Comparison of ENCODE assay signal across 24 cellular contexts in the genomic region with DNA sequence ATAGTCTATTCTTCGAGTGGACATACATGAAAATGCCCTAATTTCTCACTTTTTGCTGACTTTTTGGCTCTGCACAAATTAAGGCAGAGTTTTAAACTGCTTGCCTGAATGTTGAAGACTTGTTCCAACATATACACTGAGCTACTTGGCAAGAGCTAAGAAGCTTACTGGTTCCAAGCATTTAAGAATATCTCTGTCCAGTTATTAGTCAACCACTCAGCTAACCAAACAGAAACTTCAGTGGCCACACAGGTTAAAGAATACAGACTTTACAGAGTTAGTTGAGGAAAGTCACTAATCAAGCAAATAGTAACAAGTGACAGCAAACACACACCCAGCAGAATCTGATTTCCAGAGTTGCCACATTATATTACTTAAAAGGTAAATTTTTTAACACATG.
"Had no signal": no experiment of that assay in that cellular context is flagged by ENCODE, and none has a peak within 500 bp of the region (broad histone marks: within the 10 kb centered on the region; RNA-seq: fewer than 3 reads in every experiment).

No MANE protein-coding gene starts in this region.

- DNase-seq: activated CD4-positive, CD25-positive, alpha-beta regulatory T cell treated with anti-CD3 and anti-CD28 coated beads, Interleukin-2, amount 50 U/mL, for 72 hours; activated T-cell treated with anti-CD3 and anti-CD28 coated beads, Interleukin-2, amount 50 U/mL, for 1 hour; adrenal gland; central memory CD4-positive, alpha-beta T cell; effector memory CD4-positive, alpha-beta T cell; glutamatergic neuron; immature natural killer cell; naive thymus-derived CD8-positive, alpha-beta T cell; spleen; stimulated activated CD4-positive, alpha-beta T cell treated with anti-CD3 and anti-CD28 coated beads, Interleukin-4, amount 100 ng/mL, for 1 hour; stimulated activated naive CD4-positive, alpha-beta T cell; testis; trophoblast cell; uterus had no signal

- ATAC-seq: activated naive CD4-positive, alpha-beta T cell treated with anti-CD3 and anti-CD28 coated beads, Interleukin-2, amount 50 U/mL, for 72 hours; esophagus mucosa; left lobe of liver; naive thymus-derived CD8-positive, alpha-beta T cell had no signal

- FAIRE-seq: endothelial cell of umbilical vein had no signal

- H3K27ac Mint-ChIP-seq: activated naive CD4-positive, alpha-beta T cell treated with anti-CD3 and anti-CD28 coated beads, Interleukin-2, amount 50 U/mL, for 72 hours; immature natural killer cell; naive thymus-derived CD8-positive, alpha-beta T cell; neural progenitor cell; progenitor cell of endocrine pancreas had no signal

- H3K27ac ChIP-seq: adrenal gland, ascending aorta, hepatocyte, neural progenitor cell, spleen, testis, uterus, VCaP had no signal

- H3K36me3 ChIP-seq: adrenal gland, ascending aorta, neural progenitor cell, spleen, uterus had no signal

- H3K4me1 ChIP-seq: adrenal gland, ascending aorta, neural progenitor cell, spleen, testis, uterus had no signal

- H3K9me3 Mint-ChIP-seq: activated naive CD4-positive, alpha-beta T cell treated with anti-CD3 and anti-CD28 coated beads, Interleukin-2, amount 50 U/mL, for 72 hours; immature natural killer cell had no signal

- H3K9me3 ChIP-seq: adrenal gland, ascending aorta, spleen, testis, uterus had no signal

- H3K36me3 Mint-ChIP-seq: activated naive CD4-positive, alpha-beta T cell treated with anti-CD3 and anti-CD28 coated beads, Interleukin-2, amount 50 U/mL, for 72 hours; immature natural killer cell had no signal

- H3K27me3 Mint-ChIP-seq: naive thymus-derived CD8-positive, alpha-beta T cell; progenitor cell of endocrine pancreas had no signal

- H3K9ac ChIP-seq: neural progenitor cell had no signal

- H2AFZ ChIP-seq: hepatocyte, neural progenitor cell had no signal

- H3K79me2 ChIP-seq: hepatocyte had no signal

- H3K27me3 ChIP-seq: adrenal gland, ascending aorta, hepatocyte, neural progenitor cell, spleen, testis, uterus had no signal

- H3K4me3 Mint-ChIP-seq: immature natural killer cell; naive thymus-derived CD8-positive, alpha-beta T cell; neural progenitor cell had no signal

- H3K4me2 ChIP-seq: hepatocyte, neural progenitor cell had no signal

- H3K4me1 Mint-ChIP-seq: immature natural killer cell; naive thymus-derived CD8-positive, alpha-beta T cell; neural progenitor cell had no signal

- H3K4me3 ChIP-seq: adrenal gland, ascending aorta, hepatocyte, lung, neural progenitor cell, spleen, testis, uterus had no signal
